35 cellular contexts compared by ENCODE assay signal in the genomic region with DNA sequence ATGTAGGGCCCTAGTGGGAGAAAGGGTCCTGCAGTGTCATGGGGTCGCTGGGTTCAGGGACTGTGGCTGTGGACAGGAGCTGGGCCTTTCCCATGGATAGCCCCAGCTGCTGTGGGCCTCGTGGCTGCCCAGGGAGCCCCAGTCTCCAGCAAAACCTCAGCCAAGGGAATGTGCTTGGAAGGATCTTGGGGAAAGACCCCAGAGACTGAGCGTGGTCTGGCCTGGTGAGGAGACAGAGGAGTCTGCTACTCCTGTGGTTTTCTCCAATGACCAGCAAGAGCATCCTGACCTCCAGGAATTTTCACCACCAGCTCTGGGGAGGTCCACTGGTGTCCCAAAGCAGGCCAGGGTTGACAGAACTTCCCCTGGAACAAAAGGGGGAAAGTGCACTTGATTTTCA. TPM values are rescaled to one million over a fixed set of nuclear protein-coding genes. Genes with fewer than 3 reads are reported as not detected.
"Had no signal": no experiment of that assay in that cellular context is flagged by ENCODE, and none has a peak within 500 bp of the region (broad histone marks: within the 10 kb centered on the region; RNA-seq: fewer than 3 reads in every experiment).

No MANE protein-coding gene starts in this region.

- ATAC-seq: activated CD8-positive, alpha-beta T cell treated with anti-CD3 and anti-CD28 coated beads for 36 hours; activated naive CD8-positive, alpha-beta T cell treated with anti-CD3 and anti-CD28 coated beads, Interleukin-2, amount 50 U/mL, for 24 hours; Right ventricle myocardium inferior; SK-N-SH treated with all-trans-retinoic acid at 6 μM for 48 hours had no signal

- DNase-seq: activated CD4-positive, alpha-beta T cell treated with anti-CD3 and anti-CD28 coated beads for 1 hour; activated CD4-positive, alpha-beta T cell treated with anti-CD3 and anti-CD28 coated beads, Interleukin-2, amount 10 ng/mL, durations not matched to agents 24 days and 14 days; activated CD4-positive, alpha-beta T cell treated with anti-CD3 and anti-CD28 coated beads, Interleukin-2, amount 50 U/mL, for 4 hours; activated CD4-positive, CD25-positive, alpha-beta regulatory T cell; activated CD8-positive, alpha-beta T cell treated with anti-CD3 and anti-CD28 coated beads for 36 hours; activated naive CD4-positive, alpha-beta T cell treated with anti-CD3 and anti-CD28 coated beads, Interleukin-2, amount 10 ng/mL, durations not matched to agents 7 days and 5 days; activated naive CD8-positive, alpha-beta T cell treated with anti-CD3 and anti-CD28 coated beads, Interleukin-2, amount 50 U/mL, for 24 hours; activated T-cell treated with anti-CD3 and anti-CD28 coated beads, Interleukin-2, amount 50 U/mL, for 24 hours; aorta; brain microvascular endothelial cell; central memory CD4-positive, alpha-beta T cell; Kasumi-1; KG1; MG63; NCI-H1048; NCI-H1105 treated with DMSO at 0.1 percent for 48 hours; NCI-H1436; NCI-H1694; NCI-H1930; NCI-H2081 treated with DMSO at 0.1 percent for 48 hours; NCI-H226; NCI-H446 treated with DMSO at 0.1 percent for 48 hours; NCI-H524; NK-92 treated with Interleukin-12 subunit alpha and Interleukin-12 subunit beta, amount 100 ng/mL, for 24 hours; PC-9; SIG-M5; SW 1271; T-helper 1 cell; T-helper 2 cell; T-helper 9 cell had no signal

- H3K36me3 Mint-ChIP-seq: activated naive CD4-positive, alpha-beta T cell treated with anti-CD3 and anti-CD28 coated beads, Interleukin-2, amount 10 ng/mL, durations not matched to agents 7 days and 5 days; activated naive CD8-positive, alpha-beta T cell had no signal

- H3K9me3 Mint-ChIP-seq: activated CD4-positive, alpha-beta T cell treated with anti-CD3 and anti-CD28 coated beads, Interleukin-2, amount 10 ng/mL, durations not matched to agents 24 days and 14 days; activated CD8-positive, alpha-beta T cell treated with anti-CD3 and anti-CD28 coated beads for 36 hours; activated naive CD4-positive, alpha-beta T cell treated with anti-CD3 and anti-CD28 coated beads, Interleukin-2, amount 10 ng/mL, durations not matched to agents 7 days and 5 days; activated naive CD8-positive, alpha-beta T cell treated with anti-CD3 and anti-CD28 coated beads, Interleukin-2, amount 50 U/mL, for 24 hours; activated T-cell treated with anti-CD3 and anti-CD28 coated beads, Interleukin-2, amount 50 U/mL, for 24 hours; activated T-helper 2 cell treated with anti-CD3 and anti-CD28 coated beads, Interferon-gamma antibody, Interleukin-2, Interleukin-4, amounts not matched to agents 10 μg/mL and 5 μg/mL and 100 μg/mL, durations not matched to agents 14 hours and 24 hours and 36 hours had no signal

- H3K27ac Mint-ChIP-seq: activated CD4-positive, alpha-beta T cell treated with anti-CD3 and anti-CD28 coated beads, Interleukin-2, amount 10 ng/mL, durations not matched to agents 24 days and 14 days; activated CD8-positive, alpha-beta T cell treated with anti-CD3 and anti-CD28 coated beads for 36 hours; activated naive CD4-positive, alpha-beta T cell treated with anti-CD3 and anti-CD28 coated beads, Interleukin-2, amount 10 ng/mL, durations not matched to agents 7 days and 5 days; activated naive CD8-positive, alpha-beta T cell; activated naive CD8-positive, alpha-beta T cell treated with anti-CD3 and anti-CD28 coated beads, Interleukin-2, amount 50 U/mL, for 24 hours; activated T-cell treated with anti-CD3 and anti-CD28 coated beads, Interleukin-2, amount 50 U/mL, for 24 hours; activated T-helper 2 cell treated with anti-CD3 and anti-CD28 coated beads, Interferon-gamma antibody, Interleukin-2, Interleukin-4, amounts not matched to agents 10 μg/mL and 5 μg/mL and 100 μg/mL, durations not matched to agents 14 hours and 24 hours and 36 hours had no signal

- H3K4me3 Mint-ChIP-seq: activated CD4-positive, alpha-beta T cell treated with anti-CD3 and anti-CD28 coated beads, Interleukin-2, amount 10 ng/mL, durations not matched to agents 24 days and 14 days; activated CD8-positive, alpha-beta T cell treated with anti-CD3 and anti-CD28 coated beads for 36 hours; activated naive CD4-positive, alpha-beta T cell treated with anti-CD3 and anti-CD28 coated beads, Interleukin-2, amount 10 ng/mL, durations not matched to agents 7 days and 5 days; activated naive CD8-positive, alpha-beta T cell; activated naive CD8-positive, alpha-beta T cell treated with anti-CD3 and anti-CD28 coated beads, Interleukin-2, amount 50 U/mL, for 24 hours; activated T-cell treated with anti-CD3 and anti-CD28 coated beads, Interleukin-2, amount 50 U/mL, for 24 hours had no signal

RNA-seq across cellular contexts. Expression of a gene that starts 42.3 kb away (rescaled TPM):
- total RNA-seq: SK-MEL-5 had no signal
